In genomic region chr19:2494084-2494446, GRCh38 we compare ENCODE assay signal across 8 cellular contexts. TPM values are rescaled to one million over a fixed set of nuclear protein-coding genes. Genes with fewer than 3 reads are reported as not detected.
DNase-seq lines count a peak whose midpoint lies in the region; ATAC-seq and TF ChIP-seq lines count a peak whose summit lies in the region.

No MANE protein-coding gene starts in this region.

- H3K9ac ChIP-seq in BLaER1 treated with 17β-estradiol and CSF1 and Interleukin-3, amounts not matched to agents 10 nM and 100 nM, result peak overlapping the region in 1 of 11 experiments; percentile 70; a peak in 1 of 22 replicates
- H3K9ac ChIP-seq in MM.1S (ENCODE audit: low read length) (peak overlapping the region; percentile 80; the same call in 1 of the 2 replicates), colonic mucosa (ENCODE audit: low read depth in 2 of 2, low read length in 2 of 2) (peak overlapping the region; percentile 79 to 89)

- no peaks in the 10 kb centered on the region for H3K9me3 ChIP-seq in BLaER1 treated with 17β-estradiol and CSF1 and Interleukin-3, amounts not matched to agents 10 nM and 100 nM (replicated peaks in 1 of 11)
- H3K9me3 ChIP-seq in MM.1S (replicated peaks; ENCODE audit: insufficient read depth, low read length) (no peaks in the 10 kb centered on the region), colonic mucosa (no peaks in the 10 kb centered on the region), testis (no peaks in the 10 kb centered on the region)

- H3K9me3 Mint-ChIP-seq in nephron, result no peaks in the 10 kb centered on the region

- H3K4me3 ChIP-seq in BLaER1 treated with 17β-estradiol and CSF1 and Interleukin-3, amounts not matched to agents 10 nM and 100 nM, result peak overlapping the region in 6 of 10 experiments; percentile 60 to 73 (median 66); a peak in 8 of 20 replicates
- peak overlapping the region; percentile 81 for H3K4me3 ChIP-seq in MM.1S (ENCODE audit: low read length)
- H3K4me3 ChIP-seq in colonic mucosa, result peak overlapping the region; percentile 63
- peak overlapping the region in 1 of 2 donors; percentile 66 for H3K4me3 ChIP-seq in testis

- no peak overlapping the region for H2AFZ ChIP-seq in MM.1S (ENCODE audit: low read length)

- H3K27ac Mint-ChIP-seq in nephron, result peak overlapping the region in 2 of 3 experiments; percentile 3 to 55

- H3K4me2 ChIP-seq in BLaER1 treated with 17β-estradiol and CSF1 and Interleukin-3, amounts not matched to agents 10 nM and 100 nM, result peak overlapping the region; percentile 97 to 100 (median 99); a peak in 21 of 22 replicates
- H3K4me2 ChIP-seq in MM.1S (ENCODE audit: low read depth, low read length), result peak overlapping the region; percentile 97

- DNase-seq in MM.1S (no peak), colonic mucosa (no peak), iPS-NIHi11 (ENCODE audit: low spot score) (no peak), testis (no peak)
- DNase-seq in stimulated activated CD4-positive, alpha-beta T cell treated with anti-CD3 and anti-CD28 coated beads, Interleukin-2, amount 100 ng/mL, for 48 hours, result no peak

- intact Hi-C loops in colonic mucosa (cut with DNase I), result no loop called here
- intact Hi-C loops in testis (cut with DNase I; ENCODE audit: low total_unique reads), result no loop called here

- WGBS in testis, 2 donors, result 31 to 47% methylated on average over 12 to 21 of the region's 21 CpGs

- H3K27me3 ChIP-seq in BLaER1 treated with 17β-estradiol and CSF1 and Interleukin-3, amounts not matched to agents 10 nM and 100 nM, result peaks cover 17 to 61% (median 19%) of the 10 kb centered on the region in 11 experiments
- H3K27me3 ChIP-seq in MM.1S (replicated peaks; ENCODE audit: insufficient read depth, low read length) (peaks cover 8% of the 10 kb centered on the region), colonic mucosa (peaks cover 4% of the 10 kb centered on the region), testis (no peaks in the 10 kb centered on the region)

- no peak for TF ChIP-seq CTCF in MM.1S (IDR thresholded peaks at IDR 0.05; ENCODE audit: low read length)
- TF ChIP-seq CTCF in colonic mucosa (IDR thresholded peaks at IDR 0.05), result no peak
- no peak for TF ChIP-seq CTCF in nephron (IDR thresholded peaks at IDR 0.05; ENCODE audit: unreplicated experiment in 3 of 3)
- no peak for TF ChIP-seq CTCF in testis (IDR thresholded peaks at IDR 0.05)

- H3K9me2 ChIP-seq in MM.1S (replicated peaks; ENCODE audit: insufficient read depth, low read length), result no peaks in the 10 kb centered on the region

- H3K27ac ChIP-seq in BLaER1 treated with 17β-estradiol and CSF1 and Interleukin-3, amounts not matched to agents 10 nM and 100 nM, result no peak overlapping the region
- H3K27ac ChIP-seq in MM.1S (ENCODE audit: low read length) (no peak overlapping the region), colonic mucosa (no peak overlapping the region), testis (no peak overlapping the region)

- no peaks in the 10 kb centered on the region for H3K36me3 Mint-ChIP-seq in nephron (ENCODE audit: low read depth)

- H3K4me1 Mint-ChIP-seq in nephron, result peaks cover 32% of the 10 kb centered on the region

- H3K4me3 Mint-ChIP-seq in nephron, result peak overlapping the region; percentile 75 to 86 (median 86)

- peaks cover 9% of the 10 kb centered on the region for H3K27me3 Mint-ChIP-seq in nephron (ENCODE audit: low read depth)

- ATAC-seq in HG02678 (IDR thresholded peaks at IDR 0.05; ENCODE audit: unreplicated experiment), result no peak

- no peak for TF ChIP-seq POLR2A in testis (IDR thresholded peaks at IDR 0.05)

- H3K4me1 ChIP-seq in BLaER1 treated with 17β-estradiol and CSF1 and Interleukin-3, amounts not matched to agents 10 nM and 100 nM, result peaks cover 38 to 84% (median 80%) of the 10 kb centered on the region in 10 experiments
- H3K4me1 ChIP-seq in MM.1S (ENCODE audit: low read length) (peaks cover 34% of the 10 kb centered on the region), colonic mucosa (peaks cover 28% of the 10 kb centered on the region), testis (peaks cover 25% of the 10 kb centered on the region)

- H3K36me3 ChIP-seq in BLaER1 treated with 17β-estradiol and CSF1 and Interleukin-3, amounts not matched to agents 10 nM and 100 nM, result no peaks in the 10 kb centered on the region
- H3K36me3 ChIP-seq in MM.1S (replicated peaks; ENCODE audit: insufficient read depth, low read length) (no peaks in the 10 kb centered on the region), colonic mucosa (no peaks in the 10 kb centered on the region), testis (ENCODE audit: low read depth, missing control alignments) (no peaks in the 10 kb centered on the region)

- peaks cover 29% of the 10 kb centered on the region for H3F3A ChIP-seq in MM.1S (ENCODE audit: insufficient read depth, low read length)

- H3K79me2 ChIP-seq in MM.1S (ENCODE audit: low read length), result no peaks in the 10 kb centered on the region

- peaks cover 0 to 34% (median 16%) of the 10 kb centered on the region in 11 experiments; a peak in 11 of 22 replicates for H4K20me1 ChIP-seq in BLaER1 treated with 17β-estradiol and CSF1 and Interleukin-3, amounts not matched to agents 10 nM and 100 nM
- no peaks in the 10 kb centered on the region for H4K20me1 ChIP-seq in MM.1S (ENCODE audit: insufficient read depth, low read length)

RNA-seq across cellular contexts. Expression of gene GADD45B, which starts 18.1 kb away (rescaled TPM):
- total RNA-seq in colonic mucosa (10 to 100 TPM; 17.5 to 21.6 TPM), testis (10 to 100 TPM; 30.5 to 59.7 TPM)
- 16.9 TPM for polyA plus RNA-seq in testis (ENCODE audit: insufficient read depth, low read depth, low replicate concordance)

RNA-seq across cellular contexts. Expression of gene LMNB2, which starts 37.3 kb away (rescaled TPM):
- 100 to 1,000 TPM in 1 of 2 donors, 10 to 100 TPM in 1; 35.6 to 186 TPM for total RNA-seq in colonic mucosa
- total RNA-seq in testis, result 10 to 100 TPM; 69.4 to 69.7 TPM
- 77.4 TPM for polyA plus RNA-seq in testis (ENCODE audit: insufficient read depth, low read depth, low replicate concordance)
